ENCODE assay signal across 8 cellular contexts in the genomic region with DNA sequence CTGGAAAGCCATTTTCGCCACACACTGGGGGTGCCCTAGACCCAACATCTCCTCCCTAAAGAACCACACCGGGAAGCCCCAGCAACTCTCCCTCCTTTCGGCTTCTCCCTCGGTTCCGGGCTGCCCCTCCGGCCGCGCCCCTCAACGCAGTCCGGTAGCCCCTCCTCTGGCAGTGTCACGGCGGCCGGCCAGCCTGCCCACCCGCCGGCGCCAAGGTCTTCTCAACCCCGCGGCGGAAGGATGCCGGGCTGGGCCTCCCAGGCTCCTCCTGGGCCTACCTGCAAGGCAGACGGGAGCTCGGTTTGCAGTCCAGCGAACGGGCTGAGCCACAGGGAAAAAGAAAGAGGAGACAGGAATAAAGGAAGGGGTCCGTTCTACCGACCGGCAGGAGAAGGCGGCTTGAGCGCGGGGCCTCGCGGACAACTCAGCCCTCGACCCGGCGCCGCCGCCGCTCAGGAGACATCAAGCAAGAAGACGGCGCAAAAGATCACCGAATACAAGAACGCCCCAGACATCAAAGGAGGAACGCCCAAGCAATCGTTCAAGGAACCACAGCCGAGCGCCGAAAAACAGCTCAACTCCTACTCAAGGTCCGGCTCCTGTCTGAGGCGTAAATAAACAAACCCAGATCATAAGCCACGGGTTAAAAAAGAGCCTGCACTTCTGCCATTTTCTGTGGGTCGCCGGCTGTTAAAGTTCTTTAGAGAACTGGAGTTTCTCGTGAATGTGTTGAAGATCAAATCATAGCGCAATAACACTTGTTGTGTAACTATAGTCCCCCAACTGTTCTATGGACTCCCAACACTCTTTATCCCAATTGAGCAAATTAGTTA. TPM values are rescaled to one million over a fixed set of nuclear protein-coding genes. Genes with fewer than 3 reads are reported as not detected.
DNase-seq lines count a peak whose midpoint lies in the region; ATAC-seq and TF ChIP-seq lines count a peak whose summit lies in the region.

A gene with protein sequence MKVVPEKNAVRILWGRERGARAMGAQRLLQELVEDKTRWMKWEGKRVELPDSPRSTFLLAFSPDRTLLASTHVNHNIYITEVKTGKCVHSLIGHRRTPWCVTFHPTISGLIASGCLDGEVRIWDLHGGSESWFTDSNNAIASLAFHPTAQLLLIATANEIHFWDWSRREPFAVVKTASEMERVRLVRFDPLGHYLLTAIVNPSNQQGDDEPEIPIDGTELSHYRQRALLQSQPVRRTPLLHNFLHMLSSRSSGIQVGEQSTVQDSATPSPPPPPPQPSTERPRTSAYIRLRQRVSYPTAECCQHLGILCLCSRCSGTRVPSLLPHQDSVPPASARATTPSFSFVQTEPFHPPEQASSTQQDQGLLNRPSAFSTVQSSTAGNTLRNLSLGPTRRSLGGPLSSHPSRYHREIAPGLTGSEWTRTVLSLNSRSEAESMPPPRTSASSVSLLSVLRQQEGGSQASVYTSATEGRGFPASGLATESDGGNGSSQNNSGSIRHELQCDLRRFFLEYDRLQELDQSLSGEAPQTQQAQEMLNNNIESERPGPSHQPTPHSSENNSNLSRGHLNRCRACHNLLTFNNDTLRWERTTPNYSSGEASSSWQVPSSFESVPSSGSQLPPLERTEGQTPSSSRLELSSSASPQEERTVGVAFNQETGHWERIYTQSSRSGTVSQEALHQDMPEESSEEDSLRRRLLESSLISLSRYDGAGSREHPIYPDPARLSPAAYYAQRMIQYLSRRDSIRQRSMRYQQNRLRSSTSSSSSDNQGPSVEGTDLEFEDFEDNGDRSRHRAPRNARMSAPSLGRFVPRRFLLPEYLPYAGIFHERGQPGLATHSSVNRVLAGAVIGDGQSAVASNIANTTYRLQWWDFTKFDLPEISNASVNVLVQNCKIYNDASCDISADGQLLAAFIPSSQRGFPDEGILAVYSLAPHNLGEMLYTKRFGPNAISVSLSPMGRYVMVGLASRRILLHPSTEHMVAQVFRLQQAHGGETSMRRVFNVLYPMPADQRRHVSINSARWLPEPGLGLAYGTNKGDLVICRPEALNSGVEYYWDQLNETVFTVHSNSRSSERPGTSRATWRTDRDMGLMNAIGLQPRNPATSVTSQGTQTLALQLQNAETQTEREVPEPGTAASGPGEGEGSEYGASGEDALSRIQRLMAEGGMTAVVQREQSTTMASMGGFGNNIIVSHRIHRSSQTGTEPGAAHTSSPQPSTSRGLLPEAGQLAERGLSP (N-terminal part only) (minus strand): TSS at position 474 of the 833 bp plus-strand sequence. CDS start 45,643 bp downstream, outside the sequence.

- peak within 1 kb of the TSS; percentile 79 for H3K27ac Mint-ChIP-seq in activated naive CD8-positive, alpha-beta T cell treated with anti-CD3 and anti-CD28 coated beads, Interleukin-2, amount 50 U/mL, for 24 hours

- peak within 1 kb of the TSS; percentile 94 for H3K9ac ChIP-seq in trophoblast cell (ENCODE audit: low read length)

- TF ChIP-seq CTCF in GM12864 (IDR thresholded peaks at IDR 0.05; ENCODE audit: low read depth, low read length, missing control alignments) (no peak), tibial nerve (IDR thresholded peaks at IDR 0.05) (peak in 1 of 5 experiments; percentile 17)

- H3K18ac ChIP-seq in trophoblast cell (ENCODE audit: low read length), result peak within 1 kb of the TSS; percentile 48

- no peaks in the 10 kb centered on the region for H3K36me3 Mint-ChIP-seq in activated naive CD8-positive, alpha-beta T cell treated with anti-CD3 and anti-CD28 coated beads, Interleukin-2, amount 50 U/mL, for 24 hours (ENCODE audit: low read depth)

- peak within 1 kb of the TSS; percentile 35 for H2BK5ac ChIP-seq in trophoblast cell (ENCODE audit: low read depth, low read length, poor library complexity)

- peak within 1 kb of the TSS; percentile 96 for H4K8ac ChIP-seq in trophoblast cell (ENCODE audit: low read depth, low read length)

- peak within 1 kb of the TSS; percentile 71 for H4K91ac ChIP-seq in trophoblast cell (ENCODE audit: low read depth, low read length)

- peaks cover 12% of the 10 kb centered on the region for H3K79me2 ChIP-seq in trophoblast cell (ENCODE audit: control insufficient read depth, insufficient read depth, low read length, poor library complexity)

- no peaks in the 10 kb centered on the region for H3K9me3 ChIP-seq in trophoblast cell (ENCODE audit: insufficient read depth, low read depth, low read length)
- no peaks in the 10 kb centered on the region for H3K9me3 ChIP-seq in tibial nerve

- ATAC-seq in HG02678 (IDR thresholded peaks at IDR 0.05; ENCODE audit: unreplicated experiment), result peak; percentile 81
- peak; percentile 94 for ATAC-seq in activated naive CD8-positive, alpha-beta T cell treated with anti-CD3 and anti-CD28 coated beads, Interleukin-2, amount 50 U/mL, for 24 hours

- H2BK120ac ChIP-seq in trophoblast cell (ENCODE audit: insufficient read depth, low read length, poor library complexity), result peak within 1 kb of the TSS; percentile 4

- H3K27me3 ChIP-seq in trophoblast cell (ENCODE audit: insufficient read depth, low read length) (no peaks in the 10 kb centered on the region), tibial nerve (no peaks in the 10 kb centered on the region)

- peak within 1 kb of the TSS; percentile 90 for H2AFZ ChIP-seq in trophoblast cell (ENCODE audit: insufficient read depth, low read length, poor library complexity)

- peak; percentile 34 to 61 for TF ChIP-seq POLR2A in tibial nerve (IDR thresholded peaks at IDR 0.05)

- no peak within 1 kb of the TSS for H3K23ac ChIP-seq in trophoblast cell (ENCODE audit: low read length)

- peak within 1 kb of the TSS; percentile 98 for H3K4me2 ChIP-seq in trophoblast cell (ENCODE audit: low read length)

- no peak within 1 kb of the TSS for H2BK12ac ChIP-seq in trophoblast cell (ENCODE audit: low read length)

- no peaks in the 10 kb centered on the region for H3K36me3 ChIP-seq in trophoblast cell (ENCODE audit: control insufficient read depth in 1 of 2, insufficient read depth in 2 of 2, low read length in 2 of 2)
- H3K36me3 ChIP-seq in tibial nerve, result no peaks in the 10 kb centered on the region

- DNase-seq in GM12864 (ENCODE audit: low read depth) (peak; percentile 87), NCI-H1417 (lab: John Stamatoyannopoulos, UW) (peak; percentile 91 to 95 (median 93)), SW480 (ENCODE audit: low spot score) (peak; percentile 92), cardiac septum (ENCODE audit: low spot score) (peak; percentile 93), trophoblast cell (peak; percentile 92 to 97), tibial nerve (ENCODE audit: low spot score in 2 of 2) (peak; percentile 74 to 92)
- DNase-seq in activated naive CD8-positive, alpha-beta T cell treated with anti-CD3 and anti-CD28 coated beads, Interleukin-2, amount 50 U/mL, for 24 hours, result peak; percentile 83

- H3K27ac ChIP-seq in trophoblast cell (ENCODE audit: low read depth, low read length) (peak within 1 kb of the TSS; percentile 61), tibial nerve (peak within 1 kb of the TSS; percentile 69 to 88 (median 86))

- peaks cover 45% of the 10 kb centered on the region for H3K4me1 Mint-ChIP-seq in activated naive CD8-positive, alpha-beta T cell treated with anti-CD3 and anti-CD28 coated beads, Interleukin-2, amount 50 U/mL, for 24 hours

- H3K14ac ChIP-seq in trophoblast cell (ENCODE audit: low read length), result peak within 1 kb of the TSS; percentile 2

- H2AK5ac ChIP-seq in trophoblast cell (ENCODE audit: low read length), result no peak within 1 kb of the TSS

- peaks cover 4% of the 10 kb centered on the region for H3K79me1 ChIP-seq in trophoblast cell (ENCODE audit: low read length)

- H3K4ac ChIP-seq in trophoblast cell (ENCODE audit: low read depth, low read length), result peak within 1 kb of the TSS; percentile 88

- TF ChIP-seq EP300 in tibial nerve (IDR thresholded peaks at IDR 0.05), result peak; percentile 59 to 91

- intact Hi-C loops in cardiac septum (cut with DNase I), result loop anchor here (1.0 kb wide), 1 partner anchor 24 kb away; a partner anchor contains a TSS

- peak within 1 kb of the TSS; percentile 95 for H3K4me3 ChIP-seq in GM12864 (ENCODE audit: low read depth, low read length)
- H3K4me3 ChIP-seq in trophoblast cell (ENCODE audit: low read depth, low read length), result peak within 1 kb of the TSS; percentile 87
- peak within 1 kb of the TSS; percentile 80 to 97 (median 91) for H3K4me3 ChIP-seq in tibial nerve

- H3K27me3 Mint-ChIP-seq in activated naive CD8-positive, alpha-beta T cell treated with anti-CD3 and anti-CD28 coated beads, Interleukin-2, amount 50 U/mL, for 24 hours, result no peaks in the 10 kb centered on the region

- H3K4me3 Mint-ChIP-seq in activated naive CD8-positive, alpha-beta T cell treated with anti-CD3 and anti-CD28 coated beads, Interleukin-2, amount 50 U/mL, for 24 hours, result peak within 1 kb of the TSS; percentile 96

- no CpG with 5 or more reads among the region's 54 CpGs for WGBS in trophoblast cell (ENCODE audit: extremely low coverage, insufficient coverage, insufficient read length)
- 1% methylated on average over 53 to 54 of the region's 54 CpGs for WGBS in tibial nerve, 2 donors

- H3K4me1 ChIP-seq in trophoblast cell (ENCODE audit: control insufficient read depth in 1 of 2, insufficient read depth in 2 of 2, low read length in 2 of 2) (peaks cover 0 to 3% of the 10 kb centered on the region in 2 experiments), tibial nerve (peaks cover 0 to 54% (median 28%) of the 10 kb centered on the region in 4 donors)

- H4K12ac ChIP-seq in trophoblast cell (ENCODE audit: low read depth, low read length), result peak within 1 kb of the TSS; percentile 92

- no peaks in the 10 kb centered on the region for H3K9me3 Mint-ChIP-seq in activated naive CD8-positive, alpha-beta T cell treated with anti-CD3 and anti-CD28 coated beads, Interleukin-2, amount 50 U/mL, for 24 hours

RNA-seq across cellular contexts. Expression of the gene that starts here (rescaled TPM):
- total RNA-seq in cardiac septum, result 18.0 TPM
- 12.9 and 14.9 TPM in 2 replicates for polyA plus RNA-seq in trophoblast cell (2013)
- total RNA-seq in tibial nerve, result 10 to 100 TPM; 31.0 to 43.7 (median 35.8) TPM

Comparison
In these comparisons a context has a peak if more than half of its experiments do, and no peak if none do; other contexts are left out.
1. Peak in every context shown above with its lines: DNase-seq, ATAC-seq, H3K4me3 ChIP-seq and H3K27ac ChIP-seq.